ENCODE assay signal across 19 cellular contexts in genomic region chr11:56876621-56877312, GRCh38.
DNase-seq lines count a peak whose midpoint lies in the region; ATAC-seq and TF ChIP-seq lines count a peak whose summit lies in the region.
"Had no signal": no experiment of that assay in that cellular context is flagged by ENCODE, and none has a peak within 500 bp of the region (broad histone marks: within the 10 kb centered on the region; RNA-seq: fewer than 3 reads in every experiment).

No MANE protein-coding gene starts in this region.

- H3K27me3 ChIP-seq in breast epithelium, result no peaks in the 10 kb centered on the region
- no peaks in the 10 kb centered on the region for H3K27me3 ChIP-seq in right cardiac atrium (ENCODE audit: control insufficient read depth, insufficient read depth)
- H3K27me3 ChIP-seq: SJCRH30, transverse colon had no signal

- H3K4me3 ChIP-seq in breast epithelium (no peak overlapping the region), coronary artery (no peak overlapping the region), right cardiac atrium (ENCODE audit: low read length) (no peak overlapping the region)
- H3K4me3 ChIP-seq: SJCRH30, transverse colon had no signal

- peaks cover 10% of the 10 kb centered on the region for H3K4me1 Mint-ChIP-seq in MCF 10A (ENCODE audit: insufficient read depth, unreplicated experiment)
- H3K4me1 Mint-ChIP-seq: activated CD4-positive, alpha-beta T cell treated with anti-CD3 and anti-CD28 coated beads for 36 hours; activated naive CD4-positive, alpha-beta T cell treated with anti-CD3 and anti-CD28 coated beads, Interleukin-2, amount 50 U/mL, for 24 hours; CD8-positive, alpha-beta memory T cell; endodermal cell had no signal

- DNase-seq in MCF 10A (ENCODE audit: unreplicated experiment) (peak; percentile 26), breast epithelium (ENCODE audit: low spot score in 2 of 2) (no peak), coronary artery (ENCODE audit: low spot score) (no peak), right cardiac atrium (peak in 1 of 3 donors; percentile 30), DMS153 treated with DMSO at 0.1 percent for 48 hours (lab: John Stamatoyannopoulos, UW; ENCODE audit: unreplicated experiment) (no peak), OCI-M2 (lab: John Stamatoyannopoulos, UW; ENCODE audit: unreplicated experiment) (no peak), DMS 273 (lab: John Stamatoyannopoulos, UW; ENCODE audit: unreplicated experiment) (no peak)
- DNase-seq: activated CD4-positive, alpha-beta T cell treated with anti-CD3 and anti-CD28 coated beads for 36 hours; activated T-cell treated with anti-CD3 and anti-CD28 coated beads, Interleukin-2, amount 50 U/mL, for 1 hour; CD8-positive, alpha-beta memory T cell; endodermal cell; kidney; nucleus accumbens; SJCRH30; T-helper 9 cell; transverse colon had no signal

- no peaks in the 10 kb centered on the region for H3K36me3 ChIP-seq in breast epithelium
- H3K36me3 ChIP-seq: SJCRH30, transverse colon had no signal

- H3K36me3 Mint-ChIP-seq in MCF 10A (ENCODE audit: insufficient read depth, unreplicated experiment), result no peaks in the 10 kb centered on the region
- H3K36me3 Mint-ChIP-seq: activated naive CD4-positive, alpha-beta T cell treated with anti-CD3 and anti-CD28 coated beads, Interleukin-2, amount 50 U/mL, for 24 hours; CD8-positive, alpha-beta memory T cell had no signal

- peak overlapping the region; percentile 52 for H3K27ac Mint-ChIP-seq in MCF 10A (ENCODE audit: low read depth, unreplicated experiment)
- H3K27ac Mint-ChIP-seq: activated CD4-positive, alpha-beta T cell treated with anti-CD3 and anti-CD28 coated beads for 36 hours; activated naive CD4-positive, alpha-beta T cell treated with anti-CD3 and anti-CD28 coated beads, Interleukin-2, amount 50 U/mL, for 24 hours; CD8-positive, alpha-beta memory T cell; endodermal cell had no signal

- no peaks in the 10 kb centered on the region for H3K27me3 Mint-ChIP-seq in MCF 10A (ENCODE audit: insufficient read depth, unreplicated experiment)
- H3K27me3 Mint-ChIP-seq: activated CD4-positive, alpha-beta T cell treated with anti-CD3 and anti-CD28 coated beads for 36 hours; CD8-positive, alpha-beta memory T cell had no signal

- intact Hi-C loops in MCF 10A (cut with micrococcal nuclease), result no loop called here
- intact Hi-C loops in breast epithelium (cut with DNase I; ENCODE audit: low total_unique reads), result no loop called here
- intact Hi-C loops in right cardiac atrium (cut with DNase I), result no loop called here

- ATAC-seq in right cardiac atrium, result peak; percentile 91 to 92
- no peak for ATAC-seq in GM19328 (IDR thresholded peaks at IDR 0.05; ENCODE audit: unreplicated experiment)
- ATAC-seq: activated CD4-positive, alpha-beta T cell treated with anti-CD3 and anti-CD28 coated beads for 36 hours; HCT116 had no signal

- no peak for TF ChIP-seq CTCF in MCF 10A (IDR thresholded peaks at IDR 0.05; ENCODE audit: unreplicated experiment)
- TF ChIP-seq CTCF in breast epithelium (IDR thresholded peaks at IDR 0.05), result no peak
- no peak for TF ChIP-seq CTCF in coronary artery (IDR thresholded peaks at IDR 0.05)

- H3K27ac ChIP-seq in breast epithelium (peak overlapping the region in 1 of 2 donors; percentile 27), coronary artery (peak overlapping the region; percentile 20 to 23), right cardiac atrium (ENCODE audit: low read length) (no peak overlapping the region)
- H3K27ac ChIP-seq: SJCRH30, transverse colon had no signal

- BruUV-seq in MCF 10A (replicated peaks; lab: Mats Ljungman, UMichigan), result no TSS peak

- TF ChIP-seq POLR2A in breast epithelium (IDR thresholded peaks at IDR 0.05), result no peak

- no peaks in the 10 kb centered on the region for H3K9me3 ChIP-seq in breast epithelium
- H3K9me3 ChIP-seq in right cardiac atrium (ENCODE audit: control insufficient read depth, low read length), result no peaks in the 10 kb centered on the region
- H3K9me3 ChIP-seq: SJCRH30, transverse colon had no signal

- H3K9me3 Mint-ChIP-seq in MCF 10A (ENCODE audit: unreplicated experiment), result peaks cover 8% of the 10 kb centered on the region

- 36% methylated on average over 3 of the region's 3 CpGs for WGBS in right cardiac atrium

- POLR2A ChIA-PET in MCF 10A (lab: Yijun Ruan, JAX), result interaction anchor here (0.6 to 1.1 kb wide), 4 partner anchors 26 to 430 kb away, joined by 3 read pairs; no protein-coding TSS in a partner anchor

- CTCF ChIA-PET in MCF 10A (lab: Yijun Ruan, JAX), result interaction anchor here (2.2 kb wide), 1 partner anchor 372 kb away, joined by 9 read pairs; no protein-coding TSS in a partner anchor

- no peak overlapping the region for H3K4me3 Mint-ChIP-seq in MCF 10A (ENCODE audit: unreplicated experiment)
- H3K4me3 Mint-ChIP-seq: activated CD4-positive, alpha-beta T cell treated with anti-CD3 and anti-CD28 coated beads for 36 hours; activated naive CD4-positive, alpha-beta T cell treated with anti-CD3 and anti-CD28 coated beads, Interleukin-2, amount 50 U/mL, for 24 hours; CD8-positive, alpha-beta memory T cell; endodermal cell had no signal

- H3K4me1 ChIP-seq in breast epithelium, result no peaks in the 10 kb centered on the region
- H3K4me1 ChIP-seq in right cardiac atrium (ENCODE audit: control insufficient read depth, insufficient read depth, low read length), result peaks cover 2% of the 10 kb centered on the region
- H3K4me1 ChIP-seq: SJCRH30 had no signal
